28 cellular contexts compared by ENCODE assay signal in the genomic region with DNA sequence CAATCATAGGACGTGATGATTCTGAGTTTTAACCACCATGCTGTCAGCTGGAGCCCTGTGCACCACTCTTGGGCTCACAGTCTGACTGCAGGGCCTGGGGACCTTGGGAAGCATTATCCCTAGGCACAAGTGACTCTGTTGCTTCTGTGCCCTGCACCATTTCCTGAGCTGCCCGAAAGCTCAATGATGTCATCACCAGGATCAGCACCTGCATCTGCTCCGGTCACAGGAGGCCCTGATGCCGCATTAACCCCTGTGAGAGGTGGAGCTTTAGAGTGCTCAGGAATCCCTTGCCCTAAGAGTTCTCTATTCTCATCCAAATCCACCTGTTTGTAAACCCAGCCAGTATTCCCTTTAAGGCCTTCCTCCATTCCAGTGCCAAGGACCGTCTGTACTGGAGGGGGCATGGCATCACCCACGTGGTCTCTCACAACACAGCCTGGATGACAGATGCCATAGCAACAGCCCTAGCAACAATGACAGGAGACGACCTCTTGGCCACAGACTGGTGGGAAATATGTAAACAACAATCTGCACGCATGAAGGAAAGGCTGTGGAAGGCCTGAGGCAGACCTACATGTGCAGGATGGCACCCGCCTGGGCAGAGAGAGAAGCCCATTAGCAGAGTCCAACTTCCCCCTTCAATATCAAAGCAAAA. TPM values are rescaled to one million over a fixed set of nuclear protein-coding genes. Genes with fewer than 3 reads are reported as not detected.
A peak's percentile ranks its signal among the peaks of the same experiment; 100 is the strongest.
DNase-seq lines count a peak whose midpoint lies in the region; ATAC-seq, FAIRE-seq and TF ChIP-seq lines count a peak whose summit lies in the region.
"Had no signal": no experiment of that assay in that cellular context is flagged by ENCODE, and none has a peak within 500 bp of the region (broad histone marks: within the 10 kb centered on the region; RNA-seq: fewer than 3 reads in every experiment).

No MANE protein-coding gene starts in this region.

- no peak for TF ChIP-seq RAD21 in K562 (CRISPR knock-in tag; conservative IDR thresholded peaks at IDR 0.05 in 1 of 2, IDR thresholded peaks at IDR 0.05 in 1 of 2)

- no peaks in the 10 kb centered on the region for H3K4me1 Mint-ChIP-seq in naive thymus-derived CD4-positive, alpha-beta T cell
- H3K4me1 Mint-ChIP-seq: mesothelial cell of epicardium, natural killer cell had no signal

- no peak for TF ChIP-seq POLR2A in K562 (conservative IDR thresholded peaks at IDR 0.05)

- peaks cover 0 to 17% of the 10 kb centered on the region in 2 experiments; a peak in 2 of 5 replicates for H3K27me3 ChIP-seq in K562 (ENCODE audit: control insufficient read depth in 2 of 2, insufficient read depth in 2 of 2, low read length in 2 of 2)
- no peaks in the 10 kb centered on the region for H3K27me3 ChIP-seq in naive thymus-derived CD4-positive, alpha-beta T cell (ENCODE audit: control insufficient read depth in 2 of 2, insufficient read depth in 2 of 2, low read length in 2 of 2)
- H3K27me3 ChIP-seq: uterus had no signal

- peaks cover 0 to 6% (median 0%) of the 10 kb centered on the region in 11 donors for H3K9me3 Mint-ChIP-seq in naive thymus-derived CD4-positive, alpha-beta T cell
- H3K9me3 Mint-ChIP-seq: activated T-cell treated with anti-CD3 and anti-CD28 coated beads, Interleukin-2, amount 50 U/mL, for 72 hours; dendritic cell treated with granulocyte-macrophage colony-stimulating factor and Interleukin-4, amounts not matched to agents 40 ng/mL and 50 ng/mL, for 4 days; natural killer cell had no signal

- CTCF ChIA-PET in K562 (lab: Yijun Ruan, JAX; ENCODE audit: low intra/inter-chr PET ratio): no interaction called here
- CTCF ChIA-PET in naive thymus-derived CD4-positive, alpha-beta T cell (lab: Charles Lee): interaction anchor here (0.8 kb wide), 1 partner anchor 33 kb away, joined by 3 read pairs; no protein-coding TSS in a partner anchor

- H3K9me3 ChIP-seq in K562 (replicated peaks; ENCODE audit: control insufficient read depth, insufficient read depth, low read depth, low read length): no peaks in the 10 kb centered on the region
- H3K9me3 ChIP-seq in naive thymus-derived CD4-positive, alpha-beta T cell (ENCODE audit: control insufficient read depth in 2 of 3, low read length in 3 of 3): no peaks in the 10 kb centered on the region
- H3K9me3 ChIP-seq: thoracic aorta, uterus had no signal

- no peak overlapping the region for H3K4me3 ChIP-seq in K562
- no peak overlapping the region for H3K4me3 ChIP-seq in foreskin fibroblast (ENCODE audit: low read depth in 1 of 2, low read length in 2 of 2)
- H3K4me3 ChIP-seq in naive thymus-derived CD4-positive, alpha-beta T cell (ENCODE audit: low read length): no peak overlapping the region
- H3K4me3 ChIP-seq: thoracic aorta, uterus had no signal

- H3K36me3 Mint-ChIP-seq in naive thymus-derived CD4-positive, alpha-beta T cell: no peaks in the 10 kb centered on the region
- H3K36me3 Mint-ChIP-seq: mesothelial cell of epicardium, natural killer cell had no signal

- BruUV-seq in K562 (replicated peaks; lab: Mats Ljungman, UMichigan): no TSS peak

- H3K9me1 ChIP-seq in K562 (ENCODE audit: control insufficient read depth, insufficient read depth, low read length): no peaks in the 10 kb centered on the region

- H3K4me3 Mint-ChIP-seq in naive thymus-derived CD4-positive, alpha-beta T cell: no peak overlapping the region
- H3K4me3 Mint-ChIP-seq: activated T-cell treated with anti-CD3 and anti-CD28 coated beads, Interleukin-2, amount 50 U/mL, for 72 hours; dendritic cell treated with granulocyte-macrophage colony-stimulating factor and Interleukin-4, amounts not matched to agents 40 ng/mL and 50 ng/mL, for 4 days; mesothelial cell of epicardium; natural killer cell had no signal

- H3K4me2 ChIP-seq in K562 (ENCODE audit: insufficient read depth, low read length): no peak overlapping the region

- H4K20me1 ChIP-seq in K562 (replicated peaks; ENCODE audit: control insufficient read depth, insufficient read depth, low read length): no peaks in the 10 kb centered on the region

- in situ Hi-C loops in K562 (cut with MboI): no loop called here

- 0% methylated on average over 9 of the region's 9 CpGs for WGBS in K562 (ENCODE audit: insufficient coverage, low coverage, missing lambda C conversion rate)

- H3K79me2 ChIP-seq in K562 (ENCODE audit: control insufficient read depth, insufficient read depth, low read length): no peaks in the 10 kb centered on the region

- no peak for FAIRE-seq in K562 (lab: Jason Lieb, UNC)
- FAIRE-seq: bronchial epithelial cell, GM12891 had no signal

- no peak overlapping the region for H2AFZ ChIP-seq in K562 (ENCODE audit: low read depth, low read length)

- no peak overlapping the region for H3K27ac ChIP-seq in K562 (ENCODE audit: extremely low read depth, low read depth, low read length)
- H3K27ac ChIP-seq in naive thymus-derived CD4-positive, alpha-beta T cell (ENCODE audit: low read depth, low read length): no peak overlapping the region
- H3K27ac ChIP-seq: RWPE1, thoracic aorta, uterus had no signal

- TF ChIP-seq EP300 in K562 (IDR thresholded peaks at IDR 0.05; ENCODE audit: low read length): no peak

- no peaks in the 10 kb centered on the region for H3K36me3 ChIP-seq in K562 (ENCODE audit: control insufficient read depth, insufficient read depth, low read length)
- no peaks in the 10 kb centered on the region for H3K36me3 ChIP-seq in naive thymus-derived CD4-positive, alpha-beta T cell (ENCODE audit: control insufficient read depth in 2 of 3, insufficient read depth in 3 of 3, low read length in 3 of 3)
- H3K36me3 ChIP-seq: thoracic aorta, uterus had no signal

- ATAC-seq in K562: no peak
- no peak for ATAC-seq in naive thymus-derived CD4-positive, alpha-beta T cell
- no peak for ATAC-seq in HG03457 (IDR thresholded peaks at IDR 0.05; ENCODE audit: unreplicated experiment)
- ATAC-seq: activated T-cell treated with anti-CD3 and anti-CD28 coated beads, Interleukin-2, amount 50 U/mL, for 72 hours; natural killer cell had no signal

- DNase-seq in NCI-H2029 (lab: John Stamatoyannopoulos, UW): peak; percentile 3
- no peak for DNase-seq in NCI-H2029 treated with DMSO at 0.1 percent for 48 hours (lab: John Stamatoyannopoulos, UW)
- peak; percentile 72 to 86 for DNase-seq in NCI-H524 (lab: John Stamatoyannopoulos, UW)
- DNase-seq in K562 (ENCODE audit: extremely low read depth in 1 of 4, low spot score in 3 of 4): no peak
- DNase-seq in pons (ENCODE audit: low spot score): peak; percentile 25
- no peak for DNase-seq in foreskin fibroblast
- no peak for DNase-seq in naive thymus-derived CD4-positive, alpha-beta T cell
- DNase-seq: activated CD4-positive, alpha-beta T cell treated with anti-CD3 and anti-CD28 coated beads for 48 hours; activated naive CD4-positive, alpha-beta T cell treated with Interleukin-2 at 50 U/mL for 16 hours; activated T-cell treated with anti-CD3 and anti-CD28 coated beads, Interleukin-2, amount 50 U/mL, for 72 hours; COR-L47; islet precursor cell; natural killer cell; NCI-H1930; NCI-H446; stimulated activated CD4-positive, alpha-beta T cell treated with anti-CD3 and anti-CD28 coated beads, Interleukin-4, amount 100 ng/mL, for 1 hour; stimulated activated naive CD4-positive, alpha-beta T cell; T-helper 2 cell; uterus had no signal

- intact Hi-C loops in K562 (cut with micrococcal nuclease): no loop called here
- intact Hi-C loops in naive thymus-derived CD4-positive, alpha-beta T cell (cut with micrococcal nuclease): no loop called here

- no peak overlapping the region for H3K9ac ChIP-seq in K562 (ENCODE audit: insufficient read depth in 1 of 2, low read depth in 2 of 2, low read length in 2 of 2)

- POLR2A ChIA-PET in K562 (lab: Yijun Ruan, JAX): no interaction called here
- POLR2A ChIA-PET in naive thymus-derived CD4-positive, alpha-beta T cell (lab: Charles Lee): no interaction called here

- peaks cover 0 to 7% (median 0%) of the 10 kb centered on the region in 5 donors for H3K27me3 Mint-ChIP-seq in naive thymus-derived CD4-positive, alpha-beta T cell
- H3K27me3 Mint-ChIP-seq: dendritic cell treated with granulocyte-macrophage colony-stimulating factor and Interleukin-4, amounts not matched to agents 40 ng/mL and 50 ng/mL, for 4 days had no signal

- TF ChIP-seq CTCF in K562 (IDR thresholded peaks at IDR 0.05 in 2 of 3, conservative IDR thresholded peaks at IDR 0.05 in 1 of 3; ENCODE audit: insufficient read depth in 2 of 3, low read depth in 1 of 3, low read length in 3 of 3) (no peak), foreskin fibroblast (IDR thresholded peaks at IDR 0.05; ENCODE audit: low read depth, low read length) (no peak)

- no peak overlapping the region for H3K27ac Mint-ChIP-seq in naive thymus-derived CD4-positive, alpha-beta T cell
- H3K27ac Mint-ChIP-seq: activated T-cell treated with anti-CD3 and anti-CD28 coated beads, Interleukin-2, amount 50 U/mL, for 72 hours; dendritic cell treated with granulocyte-macrophage colony-stimulating factor and Interleukin-4, amounts not matched to agents 40 ng/mL and 50 ng/mL, for 4 days; mesothelial cell of epicardium; natural killer cell had no signal

- no peaks in the 10 kb centered on the region for H3K4me1 ChIP-seq in K562 (replicated peaks in 1 of 2; ENCODE audit: control insufficient read depth in 2 of 2, insufficient read depth in 2 of 2, low read length in 2 of 2)
- no peaks in the 10 kb centered on the region for H3K4me1 ChIP-seq in naive thymus-derived CD4-positive, alpha-beta T cell (ENCODE audit: control insufficient read depth in 2 of 2, insufficient read depth in 2 of 2, low read length in 2 of 2)
- H3K4me1 ChIP-seq: uterus had no signal

RNA-seq across cellular contexts. Expression of a gene that starts 37.9 kb away (rescaled TPM):
- not detected in 2 replicates for total RNA-seq in K562 (2011; cell fraction: chromatin; rRNA removed; ENCODE audit: low replicate concordance)
- not detected in 2 replicates for total RNA-seq in K562 (2011; cell fraction: nucleolus; rRNA removed)
- total RNA-seq in K562 (2011; cell fraction: nucleoplasm; rRNA removed): not detected in 2 replicates
- total RNA-seq in K562 (2014; rRNA removed): 0.04 TPM in 1 of 2 replicates, not detected in the other
- not detected in 2 replicates for total RNA-seq in K562 (2014; rRNA removed; fragmentation: Illumina TruSeq; extraction: Trizol)
- 0.11 TPM in 1 of 2 replicates, not detected in the other for total RNA-seq in K562 (2015; rRNA removed; fragmentation: Illumina TruSeq; extraction: Trizol)
- total RNA-seq in K562 (2021): not detected in 2 replicates
- not detected in 2 replicates for polyA plus RNA-seq in K562 (2011; rRNA removed)
- 0.25 TPM in 1 of 2 replicates, not detected in the other for polyA plus RNA-seq in K562 (2011; cell fraction: cytosol; rRNA removed)
- polyA plus RNA-seq in K562 (2011; cell fraction: nucleus; rRNA removed): not detected in 2 replicates
- 0.07 and 0.14 TPM in 2 replicates for polyA plus RNA-seq in K562 (2012)
- polyA plus RNA-seq in K562 (2014; fragmentation: Illumina TruSeq; extraction: Trizol): not detected in 2 replicates
- polyA plus RNA-seq in K562 (2014; fragmentation: Nextera tagmentation; extraction: Ambion mirVana): under 1 TPM in 1 of 2 experiments, not detected in 1; 0.13 TPM
- polyA plus RNA-seq in K562 (2014; rRNA removed): 0.08 TPM in 1 of 2 replicates, not detected in the other
- 0.06 TPM in 1 of 2 replicates, not detected in the other for polyA minus RNA-seq in K562 (2011; rRNA and poly(A)+ RNA removed)
- not detected in 2 replicates for polyA minus RNA-seq in K562 (2011; cell fraction: cytosol; rRNA and poly(A)+ RNA removed)
- polyA minus RNA-seq in K562 (2011; cell fraction: nucleus; rRNA and poly(A)+ RNA removed): not detected in 2 replicates
- total RNA-seq in naive thymus-derived CD4-positive, alpha-beta T cell: under 1 TPM in 2 of 5 experiments, not detected in 3; 0.05 to 0.78 TPM
- polyA plus RNA-seq in naive thymus-derived CD4-positive, alpha-beta T cell: not detected
- total RNA-seq: A673; activated CD8-positive, alpha-beta memory T cell treated with anti-CD3 and anti-CD28 coated beads for 36 hours; bronchial epithelial cell; natural killer cell had no signal

Comparison
In these comparisons a context has a peak if more than half of its experiments do, and no peak if none do; other contexts are left out.
1. DNase-seq: peak in NCI-H2029 (single experiment), NCI-H524 (2 of 2) and pons (single experiment); none in NCI-H2029 treated with DMSO at 0.1 percent for 48 hours (single experiment), K562 (0 of 4), foreskin fibroblast (0 of 2) and naive thymus-derived CD4-positive, alpha-beta T cell (0 of 9).